In genomic region chr6:112665114-112665513, GRCh38 we compare ENCODE assay signal across 21 cellular contexts.
DNase-seq lines count a peak whose midpoint lies in the region; ATAC-seq and TF ChIP-seq lines count a peak whose summit lies in the region.
"Had no signal": no experiment of that assay in that cellular context is flagged by ENCODE, and none has a peak within 500 bp of the region (broad histone marks: within the 10 kb centered on the region; RNA-seq: fewer than 3 reads in every experiment).

No MANE protein-coding gene starts in this region.

- no peak overlapping the region for H3K4me3 ChIP-seq in fibroblast of the aortic adventitia (ENCODE audit: low read depth, low read length)
- H3K4me3 ChIP-seq: heart left ventricle, testis had no signal

- no peak for TF ChIP-seq CTCF in fibroblast of the aortic adventitia (IDR thresholded peaks at IDR 0.05; ENCODE audit: insufficient read depth, low read length)

- DNase-seq in ELR (ENCODE audit: low read depth) (peak; percentile 52), fibroblast of the aortic adventitia (ENCODE audit: low read depth) (peak; percentile 62), stromal cell of bone marrow (ENCODE audit: low read depth) (peak; percentile 47), inferior parietal cortex (ENCODE audit: extremely low spot score) (no peak), NCI-H345 (lab: John Stamatoyannopoulos, UW) (no peak)
- no peak for DNase-seq in activated CD4-positive, CD25-positive, alpha-beta regulatory T cell (lab: John Stamatoyannopoulos, UW)
- DNase-seq: activated naive CD4-positive, alpha-beta T cell treated with anti-CD3 and anti-CD28 coated beads, Interleukin-2, amount 50 U/mL, for 16 hours; BE2C; caudate nucleus; heart left ventricle; naive thymus-derived CD4-positive, alpha-beta T cell; NCI-H1105; NCI-H1930; NCI-H69; retina; stimulated activated CD4-positive, alpha-beta T cell treated with anti-CD3 and anti-CD28 coated beads, Interleukin-12 subunit alpha, Interleukin-12 subunit beta, amount 100 ng/mL, for 4 hours; stimulated activated CD4-positive, alpha-beta T cell treated with anti-CD3 and anti-CD28 coated beads, Interleukin-4, amount 100 ng/mL, for 24 hours; stimulated activated naive B cell treated with anti-CD40 and anti-IgM and Interleukin-4, amounts not matched to agents 10 μg/mL and 1 μg/mL and 100 μg/mL, for 72 hours; testis; WERI-Rb-1 had no signal

- ATAC-seq in SK-N-SH treated with all-trans-retinoic acid at 6 μM for 48 hours: peak; percentile 91
- ATAC-seq: heart left ventricle; naive thymus-derived CD4-positive, alpha-beta T cell; stimulated activated naive B cell treated with anti-CD40 and anti-IgM and Interleukin-4, amounts not matched to agents 10 μg/mL and 1 μg/mL and 100 μg/mL, for 72 hours had no signal

TF ChIP-seq in SK-N-SH treated with all-trans-retinoic acid at 6 μM for 48 hours, 23 proteins besides CTCF, POLR2A, EP300 and RAD21:
- TF ChIP-seq TOX (CRISPR knock-in tag; IDR thresholded peaks at IDR 0.05; ENCODE audit: borderline replicate concordance) (0 out of 2 replicates have a peak, but pooled peaks have one; percentile 27), ZC3H10 (CRISPR knock-in tag; IDR thresholded peaks at IDR 0.05) (no peak)

Comparison
In these comparisons a context has a peak if more than half of its experiments do, and no peak if none do; other contexts are left out.
1. DNase-seq: peak in ELR (single experiment), fibroblast of the aortic adventitia (single experiment) and stromal cell of bone marrow (single experiment); none in inferior parietal cortex (single experiment), activated CD4-positive, CD25-positive, alpha-beta regulatory T cell (0 of 4) and NCI-H345 (single experiment).